Comparison of ENCODE assay signal across 2 cellular contexts in the genomic region with DNA sequence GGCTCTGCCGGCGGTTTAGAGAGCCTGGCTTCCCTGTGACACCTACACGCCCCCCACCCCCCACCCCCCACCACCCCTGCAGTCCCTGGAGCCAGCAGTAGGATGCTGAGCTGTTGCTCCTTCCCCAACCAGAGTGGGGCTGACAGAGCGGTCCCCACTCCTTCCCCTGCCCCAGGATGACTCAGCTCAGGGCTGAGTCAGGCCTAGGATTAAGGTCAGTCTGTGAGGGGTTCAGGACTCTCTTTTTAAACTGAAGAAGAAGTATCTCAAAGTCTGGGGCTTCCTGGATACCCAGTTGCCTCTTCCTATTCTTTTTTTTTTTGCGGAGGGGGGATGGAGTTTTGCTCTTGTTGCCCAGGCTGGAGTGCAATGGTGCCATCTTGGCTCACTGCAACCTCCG.
TF ChIP-seq lines count a peak whose summit lies in the region.

No MANE protein-coding gene starts in this region.

TF ChIP-seq in IMR-90, 13 proteins besides CTCF, POLR2A, EP300 and RAD21:
- no peak for TF ChIP-seq BHLHE40 (IDR thresholded peaks at IDR 0.05; ENCODE audit: low read depth, low read length)
- no peak for TF ChIP-seq MXI1 (IDR thresholded peaks at IDR 0.05; ENCODE audit: borderline replicate concordance, low read depth, low read length)
- peak; percentile 50; the same call in 1 of the 2 replicates for TF ChIP-seq FOS (IDR thresholded peaks at IDR 0.05; ENCODE audit: low read depth, low read length)
- TF ChIP-seq RCOR1 (IDR thresholded peaks at IDR 0.05; ENCODE audit: insufficient replicate concordance, low read length): no peak

TF ChIP-seq in SK-N-SH, 30 proteins besides CTCF, POLR2A, EP300 and RAD21:
- TF ChIP-seq GATA2 (CRISPR knock-in tag; IDR thresholded peaks at IDR 0.05) (no peak), FOSL2 (IDR thresholded peaks at IDR 0.05; ENCODE audit: borderline replicate concordance, low read depth) (peak; percentile 78), JUND (IDR thresholded peaks at IDR 0.05) (peak; percentile 47), TEAD4 (IDR thresholded peaks at IDR 0.05; ENCODE audit: borderline replicate concordance, insufficient read depth) (no peak), TCF12 (IDR thresholded peaks at IDR 0.05) (no peak)
